Comparison of ENCODE assay signal across 11 cellular contexts in genomic region chr1:74811421-74812179, GRCh38.
DNase-seq lines count a peak whose midpoint lies in the region; ATAC-seq and TF ChIP-seq lines count a peak whose summit lies in the region.
"Had no signal": no experiment of that assay in that cellular context is flagged by ENCODE, and none has a peak within 500 bp of the region (broad histone marks: within the 10 kb centered on the region; RNA-seq: fewer than 3 reads in every experiment).

No MANE protein-coding gene starts in this region.

- no peak overlapping the region for H3K4me3 ChIP-seq in suprapubic skin
- H3K4me3 ChIP-seq: adrenal gland had no signal

- no peaks in the 10 kb centered on the region for H3K27me3 ChIP-seq in suprapubic skin
- H3K27me3 ChIP-seq: adrenal gland had no signal

- DNase-seq in D341Med (ENCODE audit: low spot score): peak; percentile 51
- peak; percentile 68 to 94 for DNase-seq in NCI-H446 (lab: John Stamatoyannopoulos, UW)
- DNase-seq in CD1c-positive myeloid dendritic cell (ENCODE audit: extremely low spot score): no peak
- no peak for DNase-seq in hepatic stellate cell (ENCODE audit: low spot score)
- no peak for DNase-seq in suprapubic skin (ENCODE audit: low spot score in 2 of 2)
- no peak for DNase-seq in DMS153 treated with DMSO at 0.1 percent for 48 hours (lab: John Stamatoyannopoulos, UW; ENCODE audit: unreplicated experiment)
- DNase-seq: adrenal gland; CD4-positive, alpha-beta T cell; posterior cingulate gyrus had no signal

- H3K9me3 ChIP-seq in suprapubic skin: no peaks in the 10 kb centered on the region
- H3K9me3 ChIP-seq: adrenal gland had no signal

- 61% methylated on average over 9 of the region's 9 CpGs for WGBS in suprapubic skin

- H3K4me1 ChIP-seq in suprapubic skin: no peaks in the 10 kb centered on the region
- H3K4me1 ChIP-seq: adrenal gland had no signal

- TF ChIP-seq EP300 in suprapubic skin (IDR thresholded peaks at IDR 0.05): no peak

- no peak for TF ChIP-seq POLR2A in suprapubic skin (IDR thresholded peaks at IDR 0.05)

- ATAC-seq in GM19324 (IDR thresholded peaks at IDR 0.05; ENCODE audit: low FRiP score, unreplicated experiment): peak; percentile 61
- ATAC-seq in HG03025 (IDR thresholded peaks at IDR 0.05; ENCODE audit: low FRiP score, unreplicated experiment): peak; percentile 46

- no peak for TF ChIP-seq CTCF in suprapubic skin (IDR thresholded peaks at IDR 0.05)

- H3K27ac ChIP-seq in suprapubic skin: no peak overlapping the region
- H3K27ac ChIP-seq: adrenal gland had no signal

- no peaks in the 10 kb centered on the region for H3K36me3 ChIP-seq in suprapubic skin
- H3K36me3 ChIP-seq: adrenal gland had no signal

Comparison
In these comparisons a context has a peak if more than half of its experiments do, and no peak if none do; other contexts are left out.
1. DNase-seq: peak in D341Med (single experiment) and NCI-H446 (2 of 2); none in CD1c-positive myeloid dendritic cell (single experiment), hepatic stellate cell (single experiment), suprapubic skin (0 of 2) and DMS153 treated with DMSO at 0.1 percent for 48 hours (single experiment).